In the genomic region with DNA sequence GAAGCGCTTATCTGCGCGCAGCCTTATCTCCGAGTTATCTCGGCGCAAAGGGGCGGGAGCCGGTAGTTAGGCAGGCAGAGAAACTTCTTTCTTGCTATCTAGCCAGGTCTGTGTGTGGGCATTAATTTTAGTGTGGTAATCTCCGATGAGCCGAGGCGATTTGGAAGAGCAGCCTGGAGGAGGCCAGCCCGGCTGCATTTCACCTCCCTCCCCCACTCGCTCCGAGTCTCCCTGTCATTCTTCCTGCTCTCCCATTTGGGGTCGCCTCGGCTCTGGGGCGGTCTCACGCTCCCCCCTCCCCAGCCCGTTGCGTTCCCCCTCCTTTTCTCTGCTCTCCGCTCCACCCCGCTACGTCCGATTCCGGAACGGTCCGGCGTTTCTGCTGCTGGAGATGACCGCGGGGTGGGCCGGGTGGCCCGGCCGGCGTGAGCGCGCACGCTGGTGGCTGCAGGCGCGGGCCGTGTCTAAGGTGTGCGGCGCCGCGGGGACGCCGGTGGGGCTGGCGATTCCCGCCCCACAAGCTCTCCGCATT, we compare ENCODE assay signal across 8 cellular contexts. TPM values are rescaled to one million over a fixed set of nuclear protein-coding genes. Genes with fewer than 3 reads are reported as not detected.
DNase-seq lines count a peak whose midpoint lies in the region; ATAC-seq and TF ChIP-seq lines count a peak whose summit lies in the region.

No MANE protein-coding gene starts in this region.

- peaks cover 4 to 24% of the 10 kb centered on the region in 2 experiments; a peak in 2 of 4 replicates for H3K79me1 ChIP-seq in IMR-90 (ENCODE audit: low read depth in 1 of 2, low read length in 2 of 2)

- peak; percentile 16 for ATAC-seq in IMR-90 (ENCODE audit: low read depth)
- ATAC-seq in body of pancreas, result no peak
- ATAC-seq in GM19324 (IDR thresholded peaks at IDR 0.05; ENCODE audit: low FRiP score, unreplicated experiment), result no peak

- H2BK15ac ChIP-seq in IMR-90 (ENCODE audit: low read depth, low read length), result peak overlapping the region; percentile 27; the same call in 1 of the 3 replicates

- H3K4ac ChIP-seq in IMR-90 (ENCODE audit: low read depth, low read length), result peak overlapping the region; percentile 65

- TSS peak; percentile 79 for BruUV-seq in IMR-90 (replicated peaks; lab: Mats Ljungman, UMichigan)

- no peaks in the 10 kb centered on the region for H3K9me1 ChIP-seq in IMR-90 (ENCODE audit: insufficient read depth, low read length)

- CTCF ChIA-PET in IMR-90 (lab: Yijun Ruan, JAX), result interaction anchor here (1.2 kb wide), 1 partner anchor 297 kb away, joined by 3 read pairs; no protein-coding TSS in a partner anchor

- peaks cover 13% of the 10 kb centered on the region for H3K9me3 ChIP-seq in IMR-90 (ENCODE audit: control insufficient read depth, insufficient read depth, low read length)
- no peaks in the 10 kb centered on the region for H3K9me3 ChIP-seq in body of pancreas
- H3K9me3 ChIP-seq in testis, result no peaks in the 10 kb centered on the region

- POLR2A ChIA-PET in IMR-90 (lab: Charles Lee; ENCODE audit: unreplicated experiment), result interaction anchor here (0.6 kb wide), 2 partner anchors 10 to 795 kb away, joined by 3 read pairs; no protein-coding TSS in a partner anchor

- H3K27me3 ChIP-seq in IMR-90 (ENCODE audit: control insufficient read depth, insufficient read depth, low read length) (peaks cover 38% of the 10 kb centered on the region), body of pancreas (no peaks in the 10 kb centered on the region), kidney epithelial cell (ENCODE audit: control insufficient read depth, insufficient read depth, low read length) (peaks cover 76% of the 10 kb centered on the region), testis (peaks cover 3% of the 10 kb centered on the region)

- H3K18ac ChIP-seq in IMR-90 (ENCODE audit: low read depth, low read length), result peak overlapping the region; percentile 44; the same call in 1 of the 2 replicates

- H3K36me3 ChIP-seq in IMR-90 (ENCODE audit: control insufficient read depth, insufficient read depth, low read length) (peaks cover 9% of the 10 kb centered on the region), body of pancreas (replicated peaks in 1 of 2; ENCODE audit: insufficient read depth in 1 of 2, low read depth in 2 of 2) (no peaks in the 10 kb centered on the region), kidney epithelial cell (ENCODE audit: control insufficient read depth, insufficient read depth, low read length) (no peaks in the 10 kb centered on the region), testis (ENCODE audit: low read depth, missing control alignments) (no peaks in the 10 kb centered on the region)

- H2AK9ac ChIP-seq in IMR-90 (replicated peaks; ENCODE audit: low read depth, low read length, poor library complexity), result peak overlapping the region; percentile 77

- peaks cover 50% of the 10 kb centered on the region for H4K20me1 ChIP-seq in IMR-90 (ENCODE audit: insufficient read depth, low read length)

- peak overlapping the region; percentile 80; the same call in 1 of the 2 replicates for H3K56ac ChIP-seq in IMR-90 (ENCODE audit: extremely low read depth, insufficient read depth, low read length)

- peak overlapping the region; percentile 84 for H2BK120ac ChIP-seq in IMR-90 (ENCODE audit: low read depth, low read length)

- peak overlapping the region; percentile 43 to 62; a peak in 2 of 4 replicates for H4K8ac ChIP-seq in IMR-90 (ENCODE audit: low read depth in 2 of 2, low read length in 2 of 2)

- in situ Hi-C loops in IMR-90 (cut with MboI; ENCODE audit: low sequenced_read_pairs), result loop anchor here (5.0 kb wide), 1 partner anchor 392 kb away; no protein-coding TSS in a partner anchor

- TF ChIP-seq CTCF in GM12875 (IDR thresholded peaks at IDR 0.05; ENCODE audit: borderline replicate concordance, insufficient read depth, low read depth, low read length) (no peak), IMR-90 (conservative IDR thresholded peaks at IDR 0.05; ENCODE audit: low read depth, low read length) (no peak), body of pancreas (IDR thresholded peaks at IDR 0.05) (no peak), kidney epithelial cell (IDR thresholded peaks at IDR 0.05; ENCODE audit: insufficient read depth, low read length, poor library complexity, severe bottlenecking) (no peak), testis (IDR thresholded peaks at IDR 0.05) (no peak)

- peak overlapping the region; percentile 48 for H2BK5ac ChIP-seq in IMR-90 (ENCODE audit: low read depth, low read length, poor library complexity, severe bottlenecking)

- H3K27ac ChIP-seq in IMR-90 (ENCODE audit: insufficient read depth, low read length) (peak overlapping the region; percentile 75), body of pancreas (peak overlapping the region; percentile 95 to 100 (median 98)), testis (peak overlapping the region; percentile 89 to 97)

- no peak for TF ChIP-seq RAD21 in IMR-90 (IDR thresholded peaks at IDR 0.05; ENCODE audit: low read length)

- H2AFZ ChIP-seq in IMR-90 (replicated peaks; ENCODE audit: low read length, poor library complexity), result peak overlapping the region; percentile 87

- peaks cover 12% of the 10 kb centered on the region for H3K4me1 ChIP-seq in IMR-90 (ENCODE audit: control insufficient read depth, insufficient read depth, low read length)
- peaks cover 2% of the 10 kb centered on the region for H3K4me1 ChIP-seq in body of pancreas
- H3K4me1 ChIP-seq in testis, result peaks cover 12% of the 10 kb centered on the region

- no peak for TF ChIP-seq POLR2A in IMR-90 (IDR thresholded peaks at IDR 0.05; ENCODE audit: low read depth, low read length)
- TF ChIP-seq POLR2A in body of pancreas (IDR thresholded peaks at IDR 0.05), result no peak
- no peak for TF ChIP-seq POLR2A in testis (IDR thresholded peaks at IDR 0.05)

- peak overlapping the region; percentile 4; the same call in 1 of the 2 replicates for H2AK5ac ChIP-seq in IMR-90 (ENCODE audit: low read depth, low read length)

- H3K9ac ChIP-seq in IMR-90 (ENCODE audit: low read depth, low read length), result peak overlapping the region; percentile 89

- H4K91ac ChIP-seq in IMR-90 (ENCODE audit: insufficient read depth, low read depth, low read length), result peak overlapping the region; percentile 66; the same call in 1 of the 2 replicates

- WGBS in IMR-90 (ENCODE audit: extremely low coverage in 2 of 2, insufficient read length in 1 of 2), 2 experiments, result 0% methylated on average over 2 of the region's 49 CpGs; no CpG with 5 or more reads in 1 of the 2 experiments
- 0% methylated on average over 37 to 41 of the region's 49 CpGs for WGBS in body of pancreas, 2 donors
- WGBS in testis, 2 donors, result 0% methylated on average over 42 to 49 of the region's 49 CpGs

- dilution Hi-C loops in IMR-90 (cut with HindIII; ENCODE audit: low sequenced_read_pairs, unreplicated experiment), result no loop called here

- DNase-seq in IMR-90 (peak; percentile 53), body of pancreas (peak; percentile 49 to 66 (median 58)), kidney epithelial cell (ENCODE audit: low read depth) (no peak), testis (peak; percentile 57), amygdala (lab: John Stamatoyannopoulos, UW) (no peak)
- no peak for DNase-seq in stimulated activated CD4-positive, alpha-beta T cell treated with anti-CD3 and anti-CD28 coated beads, Interleukin-4, amount 100 ng/mL, for 4 hours

- intact Hi-C loops in IMR-90 (cut with micrococcal nuclease) (loop anchor here (1.0 to 5.0 kb wide), 9 partner anchors 145 to 627 kb away; no protein-coding TSS in a partner anchor), body of pancreas (cut with DNase I) (loop anchor here (10.0 kb wide), 2 partner anchors 175 to 395 kb away; no protein-coding TSS in a partner anchor), testis (cut with DNase I; ENCODE audit: low total_unique reads) (loop anchor here (5.0 to 10.0 kb wide), 3 partner anchors 175 to 392 kb away; no protein-coding TSS in a partner anchor)

- peak overlapping the region; percentile 92 for H3K4me2 ChIP-seq in IMR-90 (ENCODE audit: low read depth, low read length)

- H4K5ac ChIP-seq in IMR-90 (ENCODE audit: low read depth, low read length), result no peak overlapping the region

- peak overlapping the region; percentile 68; the same call in 1 of the 2 replicates for H3K14ac ChIP-seq in IMR-90 (replicated peaks; ENCODE audit: low read depth, low read length)

- peak overlapping the region; percentile 18 for H3K4me3 ChIP-seq in GM12875 (ENCODE audit: low read depth, low read length)
- peak overlapping the region; percentile 77 for H3K4me3 ChIP-seq in IMR-90 (ENCODE audit: insufficient read depth, low read depth, low read length)
- H3K4me3 ChIP-seq in body of pancreas, result peak overlapping the region; percentile 89 to 97
- H3K4me3 ChIP-seq in kidney epithelial cell (ENCODE audit: low read depth, low read length), result peak overlapping the region; percentile 52
- peak overlapping the region; percentile 80 for H3K4me3 ChIP-seq in testis

- peak overlapping the region; percentile 89 for H3K23ac ChIP-seq in IMR-90 (ENCODE audit: low read depth, low read length)

- no peak overlapping the region for H2BK20ac ChIP-seq in IMR-90 (ENCODE audit: low read depth, low read length)

TF ChIP-seq in IMR-90, 13 proteins besides CTCF, POLR2A, EP300 and RAD21 (continues in another document):
- TF ChIP-seq MAZ (IDR thresholded peaks at IDR 0.05; ENCODE audit: borderline replicate concordance, low read depth, low read length) (peak; percentile 2; the same call in 1 of the 2 replicates), BHLHE40 (IDR thresholded peaks at IDR 0.05; ENCODE audit: low read depth, low read length) (no peak), NFE2L2 (IDR thresholded peaks at IDR 0.05; ENCODE audit: low read depth, low read length) (no peak), SMC3 (IDR thresholded peaks at IDR 0.05; ENCODE audit: low read depth, low read length) (no peak), MAFK (IDR thresholded peaks at IDR 0.05; ENCODE audit: low read depth, low read length) (no peak), CEBPB (IDR thresholded peaks at IDR 0.05; ENCODE audit: low read depth, low read length) (no peak)
- TF ChIP-seq, protein P1, sequence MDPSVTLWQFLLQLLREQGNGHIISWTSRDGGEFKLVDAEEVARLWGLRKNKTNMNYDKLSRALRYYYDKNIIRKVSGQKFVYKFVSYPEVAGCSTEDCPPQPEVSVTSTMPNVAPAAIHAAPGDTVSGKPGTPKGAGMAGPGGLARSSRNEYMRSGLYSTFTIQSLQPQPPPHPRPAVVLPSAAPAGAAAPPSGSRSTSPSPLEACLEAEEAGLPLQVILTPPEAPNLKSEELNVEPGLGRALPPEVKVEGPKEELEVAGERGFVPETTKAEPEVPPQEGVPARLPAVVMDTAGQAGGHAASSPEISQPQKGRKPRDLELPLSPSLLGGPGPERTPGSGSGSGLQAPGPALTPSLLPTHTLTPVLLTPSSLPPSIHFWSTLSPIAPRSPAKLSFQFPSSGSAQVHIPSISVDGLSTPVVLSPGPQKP (IDR thresholded peaks at IDR 0.05; ENCODE audit: borderline replicate concordance, low read depth, low read length), result no peak

RNA-seq across cellular contexts. Expression of a gene that starts 0.6 kb away (rescaled TPM):
- 2.5 and 3.3 TPM in 2 replicates for total RNA-seq in IMR-90 (2012; rRNA removed)
- 4.0 and 4.2 TPM in 2 replicates for polyA plus RNA-seq in IMR-90 (2012; rRNA removed)
- polyA plus RNA-seq in IMR-90 (2012; cell fraction: cytosol; rRNA removed), result 1.8 and 5.7 TPM in 2 replicates
- 10.4 and 10.7 TPM in 2 replicates for polyA plus RNA-seq in IMR-90 (2012; cell fraction: nucleus; rRNA removed; ENCODE audit: low replicate concordance)
- total RNA-seq in body of pancreas, result 100 to 1,000 TPM in 1 of 2 donors, 10 to 100 TPM in 1; 41.8 to 114 TPM
- total RNA-seq in kidney epithelial cell, result 2.5 TPM in 2 replicates
- total RNA-seq in testis, result 10 to 100 TPM; 50.5 to 54.6 TPM
- polyA plus RNA-seq in testis (ENCODE audit: insufficient read depth, low read depth, low replicate concordance), result 13.8 TPM

Comparison
In these comparisons a context has a peak if more than half of its experiments do, and no peak if none do; other contexts are left out.
1. H3K4me3 ChIP-seq: peak in every context shown above with its lines; median percentile 93 in body of pancreas; 80 in testis; 77 in IMR-90; 52 in kidney epithelial cell; 18 in GM12875.
2. DNase-seq: peak in IMR-90 (single experiment), body of pancreas (4 of 4) and testis (single experiment); none in kidney epithelial cell (single experiment), amygdala (0 of 56) and stimulated activated CD4-positive, alpha-beta T cell treated with anti-CD3 and anti-CD28 coated beads, Interleukin-4, amount 100 ng/mL, for 4 hours (0 of 2).
3. Peak in every context shown above with its lines, with median percentiles within 50 percentile points of each other: H3K27ac ChIP-seq.